9 cellular contexts compared by ENCODE assay signal in the genomic region with DNA sequence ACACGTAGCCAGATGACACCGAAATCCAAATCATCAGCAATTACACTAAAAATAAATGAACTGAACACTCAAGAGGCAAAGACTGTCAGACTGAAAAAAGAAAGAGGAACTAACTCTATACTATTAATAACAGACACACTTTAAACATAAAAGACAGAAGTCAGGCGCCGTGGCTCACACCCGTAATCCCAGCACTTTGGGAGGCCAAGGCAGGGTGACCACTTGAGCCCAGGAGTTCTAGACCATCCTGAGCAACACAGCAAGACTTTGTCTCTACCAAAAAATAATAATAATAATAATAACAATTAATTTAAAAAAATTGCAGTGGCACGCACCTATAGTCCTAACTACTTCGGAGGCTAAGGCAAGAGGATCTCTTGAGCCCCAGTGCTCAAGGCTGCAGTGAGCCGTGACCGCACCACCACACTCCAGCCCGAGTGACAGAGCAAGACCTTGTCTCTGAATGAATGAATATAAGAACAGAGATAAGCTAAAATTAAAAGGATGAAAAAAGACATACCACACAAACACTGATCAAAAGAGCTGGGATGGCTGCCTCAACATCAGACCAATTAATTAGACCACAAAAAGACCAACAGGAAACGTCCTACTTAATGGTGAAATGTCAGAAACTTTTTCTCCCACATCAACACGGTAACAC. TPM values are rescaled to one million over a fixed set of nuclear protein-coding genes. Genes with fewer than 3 reads are reported as not detected.
DNase-seq lines count a peak whose midpoint lies in the region; ATAC-seq and TF ChIP-seq lines count a peak whose summit lies in the region.
"Had no signal": no experiment of that assay in that cellular context is flagged by ENCODE, and none has a peak within 500 bp of the region (broad histone marks: within the 10 kb centered on the region; RNA-seq: fewer than 3 reads in every experiment).

No MANE protein-coding gene starts in this region.

- H3K27me3 Mint-ChIP-seq in dendritic cell treated with granulocyte-macrophage colony-stimulating factor and Interleukin-4, amounts not matched to agents 40 ng/mL and 50 ng/mL, for 4 days = no peaks in the 10 kb centered on the region
- H3K27me3 Mint-ChIP-seq in osteocyte (ENCODE audit: unreplicated experiment) = no peaks in the 10 kb centered on the region

- TF ChIP-seq CTCF in GM12865 (IDR thresholded peaks at IDR 0.05; ENCODE audit: insufficient read depth, low read depth, low read length, missing control alignments) = no peak
- TF ChIP-seq CTCF in osteocyte (IDR thresholded peaks at IDR 0.05) = no peak

- no peak overlapping the region for H3K9ac ChIP-seq in GM23248

- H3K27ac Mint-ChIP-seq in dendritic cell treated with granulocyte-macrophage colony-stimulating factor and Interleukin-4, amounts not matched to agents 40 ng/mL and 50 ng/mL, for 4 days = peak overlapping the region; percentile 63
- H3K27ac Mint-ChIP-seq in osteocyte (ENCODE audit: unreplicated experiment) = no peak overlapping the region

- DNase-seq in GM12865 (ENCODE audit: low read depth) = peak; percentile 93
- no peak for DNase-seq in MG63
- no peak for DNase-seq in osteocyte (ENCODE audit: extremely low spot score, unreplicated experiment)
- no peak for DNase-seq in GM23248
- no peak for DNase-seq in activated CD4-positive, CD25-positive, alpha-beta regulatory T cell (lab: John Stamatoyannopoulos, UW)

- no peaks in the 10 kb centered on the region for H3K9me3 Mint-ChIP-seq in dendritic cell treated with granulocyte-macrophage colony-stimulating factor and Interleukin-4, amounts not matched to agents 40 ng/mL and 50 ng/mL, for 4 days
- no peaks in the 10 kb centered on the region for H3K9me3 Mint-ChIP-seq in osteocyte (ENCODE audit: unreplicated experiment)

- H3K9me3 ChIP-seq in MG63 (no peaks in the 10 kb centered on the region), GM23248 (ENCODE audit: low read depth) (no peaks in the 10 kb centered on the region)

- H3K36me3 ChIP-seq in MG63 (peaks cover 19% of the 10 kb centered on the region), GM23248 (ENCODE audit: low read depth) (peaks cover 7% of the 10 kb centered on the region; the same call in 1 of the 2 replicates)

- H3K36me3 Mint-ChIP-seq in dendritic cell treated with granulocyte-macrophage colony-stimulating factor and Interleukin-4, amounts not matched to agents 40 ng/mL and 50 ng/mL, for 4 days (ENCODE audit: low read depth) = peaks cover 95% of the 10 kb centered on the region
- peaks cover 23% of the 10 kb centered on the region for H3K36me3 Mint-ChIP-seq in osteocyte (ENCODE audit: unreplicated experiment)

- WGBS in GM23248 (ENCODE audit: low coverage in 1 of 2, low lambda C conversion rate in 2 of 2, missing lambda C conversion rate in 2 of 2), 2 experiments = 95 to 97% methylated on average over 12 of the region's 12 CpGs

- no peak overlapping the region for H3K27ac ChIP-seq in GM23248

- no peak overlapping the region for H3K4me2 ChIP-seq in GM23248 (ENCODE audit: unreplicated experiment)

- H3K4me1 Mint-ChIP-seq in dendritic cell treated with granulocyte-macrophage colony-stimulating factor and Interleukin-4, amounts not matched to agents 40 ng/mL and 50 ng/mL, for 4 days (ENCODE audit: low read depth) = peaks cover 53% of the 10 kb centered on the region
- peaks cover 2% of the 10 kb centered on the region for H3K4me1 Mint-ChIP-seq in osteocyte (ENCODE audit: unreplicated experiment)

- ATAC-seq in GM21390 (IDR thresholded peaks at IDR 0.05; ENCODE audit: unreplicated experiment) (peak; percentile 71), HG03521 (IDR thresholded peaks at IDR 0.05; ENCODE audit: unreplicated experiment) (peak; percentile 56)

- H3K9me2 ChIP-seq in GM23248 (ENCODE audit: insufficient read depth) = no peaks in the 10 kb centered on the region

- no peaks in the 10 kb centered on the region for H3F3A ChIP-seq in GM23248 (ENCODE audit: insufficient read depth)

- in situ Hi-C loops in GM23248 (cut with MboI) = no loop called here

- H3K79me2 ChIP-seq in GM23248 (ENCODE audit: insufficient read depth) = peaks cover 7% of the 10 kb centered on the region

- H3K27me3 ChIP-seq in MG63 (no peaks in the 10 kb centered on the region), GM23248 (replicated peaks; ENCODE audit: insufficient read depth) (no peaks in the 10 kb centered on the region)

- H2AFZ ChIP-seq in GM23248 = no peak overlapping the region

- peak overlapping the region; percentile 34 for H3K4me3 Mint-ChIP-seq in dendritic cell treated with granulocyte-macrophage colony-stimulating factor and Interleukin-4, amounts not matched to agents 40 ng/mL and 50 ng/mL, for 4 days
- H3K4me3 Mint-ChIP-seq in osteocyte (ENCODE audit: unreplicated experiment) = no peak overlapping the region

- intact Hi-C loops in dendritic cell treated with granulocyte-macrophage colony-stimulating factor and Interleukin-4, amounts not matched to agents 40 ng/mL and 50 ng/mL, for 4 days (cut with micrococcal nuclease) = loop anchor here (5.0 kb wide), 1 partner anchor 52 kb away; no protein-coding TSS in a partner anchor

- peak overlapping the region; percentile 41 for H3K4me3 ChIP-seq in GM12865 (ENCODE audit: low read depth, low read length)
- no peak overlapping the region for H3K4me3 ChIP-seq in MG63
- H3K4me3 ChIP-seq in GM23248 = no peak overlapping the region
- H3K4me3 ChIP-seq: lung had no signal

- H4K20me1 ChIP-seq in GM23248 (ENCODE audit: insufficient read depth) = no peaks in the 10 kb centered on the region

- H3K4me1 ChIP-seq in GM23248 (ENCODE audit: insufficient read depth) = no peaks in the 10 kb centered on the region

RNA-seq across cellular contexts. Expression of gene CTBP1, which starts 29.9 kb away (rescaled TPM):
- total RNA-seq in MG63 (2014; rRNA removed; shearing (Covaris generic); ENCODE audit: low replicate concordance) = 114 and 178 TPM in 2 replicates
- total RNA-seq in osteocyte = 172 and 176 TPM in 2 replicates
- 160 and 270 TPM in 2 replicates for total RNA-seq in GM23248 (2014; rRNA removed; shearing (Covaris generic))
- 40.1 and 44.6 TPM in 2 replicates for polyA plus RNA-seq in GM23248 (2016; fragmentation: Nextera tagmentation; extraction: Ambion mirVana)

RNA-seq across cellular contexts. Expression of gene SPON2, which starts 46.6 kb away (rescaled TPM):
- total RNA-seq in MG63 (2014; rRNA removed; shearing (Covaris generic); ENCODE audit: low replicate concordance) = 26.0 and 43.1 TPM in 2 replicates
- 149 and 168 TPM in 2 replicates for total RNA-seq in osteocyte
- 3.4 and 6.2 TPM in 2 replicates for total RNA-seq in GM23248 (2014; rRNA removed; shearing (Covaris generic))
- 5.3 and 5.7 TPM in 2 replicates for polyA plus RNA-seq in GM23248 (2016; fragmentation: Nextera tagmentation; extraction: Ambion mirVana)
